In genomic region chr11:28092786-28093185, GRCh38 we compare ENCODE assay signal across 8 cellular contexts.
"Had no signal": no experiment of that assay in that cellular context is flagged by ENCODE, and none has a peak within 500 bp of the region (broad histone marks: within the 10 kb centered on the region; RNA-seq: fewer than 3 reads in every experiment).

No MANE protein-coding gene starts in this region.

- ATAC-seq: HCT116, HepG2, K562 had no signal

- DNase-seq: GOT3, H7, HFFc6 had no signal

- H3K27ac ChIP-seq: HL-60 had no signal

- H3K9me3 ChIP-seq: HAP-1 had no signal

- H3K4me3 ChIP-seq: HAP-1, K562 had no signal
